In the genomic region with DNA sequence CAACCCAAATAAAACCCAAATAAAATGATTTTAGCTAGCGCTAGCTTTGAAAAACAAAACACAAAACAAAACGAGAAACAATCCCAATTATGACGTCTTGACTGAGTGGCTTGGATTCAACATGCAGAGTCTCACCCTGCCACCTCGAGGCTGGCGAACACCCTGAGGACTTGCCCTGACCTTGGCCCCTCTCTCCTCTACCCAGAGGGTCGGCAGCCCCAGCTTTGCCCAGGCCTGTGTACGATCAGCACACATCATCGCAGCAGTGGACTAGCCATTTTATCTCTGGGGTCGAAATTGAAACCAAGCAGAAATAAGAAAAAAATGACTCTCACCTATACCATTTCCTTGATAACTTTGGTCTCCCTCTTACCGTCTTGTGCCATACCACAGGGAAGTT, we compare ENCODE assay signal across 26 cellular contexts. TPM values are rescaled to one million over a fixed set of nuclear protein-coding genes. Genes with fewer than 3 reads are reported as not detected.
DNase-seq lines count a peak whose midpoint lies in the region; ATAC-seq lines count a peak whose summit lies in the region.
"Had no signal": no experiment of that assay in that cellular context is flagged by ENCODE, and none has a peak within 500 bp of the region (broad histone marks: within the 10 kb centered on the region; RNA-seq: fewer than 3 reads in every experiment).

No MANE protein-coding gene starts in this region.

- H3K27ac Mint-ChIP-seq in CD4-positive, CD25-positive, alpha-beta regulatory T cell, result peak overlapping the region in 2 of 3 donors; percentile 20 to 21
- peak overlapping the region; percentile 50 for H3K27ac Mint-ChIP-seq in activated T-helper 17 cell treated with anti-CD3 and anti-CD28 coated beads, Interleukin-2, amount 50 U/mL, for 72 hours
- peak overlapping the region in 6 of 9 donors; percentile 17 to 71 (median 54) for H3K27ac Mint-ChIP-seq in naive thymus-derived CD4-positive, alpha-beta T cell
- H3K27ac Mint-ChIP-seq: activated naive CD4-positive, alpha-beta T cell treated with anti-CD3 and anti-CD28 coated beads for 36 hours; memory B cell had no signal

- peaks cover 69% of the 10 kb centered on the region for H3K36me3 ChIP-seq in CD4-positive, CD25-positive, alpha-beta regulatory T cell (ENCODE audit: control insufficient read depth, insufficient read depth, low read length)
- peaks cover 21 to 76% (median 55%) of the 10 kb centered on the region in 3 experiments for H3K36me3 ChIP-seq in naive thymus-derived CD4-positive, alpha-beta T cell (ENCODE audit: control insufficient read depth in 2 of 3, insufficient read depth in 3 of 3, low read length in 3 of 3)

- CTCF ChIA-PET in naive thymus-derived CD4-positive, alpha-beta T cell (lab: Charles Lee), result interaction anchor here (0.7 to 4.1 kb wide), 2 partner anchors 9 to 216 kb away, joined by 3 to 22 read pairs; a partner anchor contains a TSS

- peaks cover 18% of the 10 kb centered on the region for H3K4me1 ChIP-seq in CD4-positive, CD25-positive, alpha-beta regulatory T cell (ENCODE audit: control insufficient read depth, insufficient read depth, low read length, poor library complexity, severe bottlenecking)
- H3K4me1 ChIP-seq in naive thymus-derived CD4-positive, alpha-beta T cell (ENCODE audit: control insufficient read depth in 2 of 2, insufficient read depth in 2 of 2, low read length in 2 of 2), result peaks cover 19 to 33% of the 10 kb centered on the region in 2 donors
- H3K4me1 ChIP-seq: foreskin keratinocyte had no signal

- no peaks in the 10 kb centered on the region for H3K9me3 Mint-ChIP-seq in activated T-cell treated with anti-CD3 and anti-CD28 coated beads, Interleukin-2, amount 50 U/mL, for 4 hours
- H3K9me3 Mint-ChIP-seq in CD4-positive, CD25-positive, alpha-beta regulatory T cell, result peaks cover 0 to 4% (median 0%) of the 10 kb centered on the region in 7 donors
- H3K9me3 Mint-ChIP-seq in activated T-helper 17 cell treated with anti-CD3 and anti-CD28 coated beads, Interleukin-2, amount 50 U/mL, for 72 hours, result no peaks in the 10 kb centered on the region
- no peaks in the 10 kb centered on the region for H3K9me3 Mint-ChIP-seq in naive thymus-derived CD4-positive, alpha-beta T cell
- H3K9me3 Mint-ChIP-seq: activated naive CD4-positive, alpha-beta T cell treated with anti-CD3 and anti-CD28 coated beads for 36 hours; memory B cell; T-cell had no signal

- H3K4me3 ChIP-seq in CD4-positive, CD25-positive, alpha-beta regulatory T cell (ENCODE audit: low read depth, low read length), result no peak overlapping the region
- H3K4me3 ChIP-seq in naive thymus-derived CD4-positive, alpha-beta T cell (ENCODE audit: low read length), result no peak overlapping the region
- H3K4me3 ChIP-seq: ascending aorta, hepatocyte, skin epidermis, transverse colon had no signal

- no peak for ATAC-seq in activated T-cell treated with anti-CD3 and anti-CD28 coated beads, Interleukin-2, amount 50 U/mL, for 4 hours
- no peak for ATAC-seq in CD4-positive, CD25-positive, alpha-beta regulatory T cell (ENCODE audit: low read depth in 2 of 2)
- ATAC-seq in activated T-helper 17 cell treated with anti-CD3 and anti-CD28 coated beads, Interleukin-2, amount 50 U/mL, for 72 hours (replicated peaks), result no peak
- ATAC-seq in naive thymus-derived CD4-positive, alpha-beta T cell, result no peak
- ATAC-seq in HG02885 (IDR thresholded peaks at IDR 0.05; ENCODE audit: poor library complexity, unreplicated experiment) (no peak), GM19463 (IDR thresholded peaks at IDR 0.05; ENCODE audit: unreplicated experiment) (no peak)
- ATAC-seq: esophagus mucosa, foreskin keratinocyte, left colon, T-cell had no signal

- no peaks in the 10 kb centered on the region for H3K27me3 Mint-ChIP-seq in activated T-cell treated with anti-CD3 and anti-CD28 coated beads, Interleukin-2, amount 50 U/mL, for 4 hours (ENCODE audit: low read depth)
- H3K27me3 Mint-ChIP-seq in CD4-positive, CD25-positive, alpha-beta regulatory T cell, result no peaks in the 10 kb centered on the region
- no peaks in the 10 kb centered on the region for H3K27me3 Mint-ChIP-seq in activated T-helper 17 cell treated with anti-CD3 and anti-CD28 coated beads, Interleukin-2, amount 50 U/mL, for 72 hours
- H3K27me3 Mint-ChIP-seq in naive thymus-derived CD4-positive, alpha-beta T cell, result no peaks in the 10 kb centered on the region
- H3K27me3 Mint-ChIP-seq: memory B cell, T-cell had no signal

- POLR2A ChIA-PET in naive thymus-derived CD4-positive, alpha-beta T cell (lab: Charles Lee), result interaction anchor here (9.2 kb wide), 1 partner anchor 15 kb away, joined by 187 read pairs; a partner anchor contains a TSS

- no peaks in the 10 kb centered on the region for H3K9me3 ChIP-seq in CD4-positive, CD25-positive, alpha-beta regulatory T cell (ENCODE audit: control insufficient read depth in 2 of 2, low read length in 2 of 2)
- no peaks in the 10 kb centered on the region for H3K9me3 ChIP-seq in naive thymus-derived CD4-positive, alpha-beta T cell (ENCODE audit: control insufficient read depth in 2 of 3, low read length in 3 of 3)
- H3K9me3 ChIP-seq: ascending aorta, transverse colon had no signal

- no peak for DNase-seq in activated T-cell treated with anti-CD3 and anti-CD28 coated beads, Interleukin-2, amount 50 U/mL, for 4 hours
- no peak for DNase-seq in activated T-cell treated with anti-CD3 and anti-CD28 coated beads, Interleukin-2, amount 50 U/mL, for 1 hour
- no peak for DNase-seq in CD4-positive, CD25-positive, alpha-beta regulatory T cell
- DNase-seq in naive thymus-derived CD4-positive, alpha-beta T cell, result no peak
- no peak for DNase-seq in DMS79 treated with DMSO at 0.1 percent for 48 hours (lab: John Stamatoyannopoulos, UW)
- DNase-seq: activated CD4-positive, alpha-beta T cell treated with anti-CD3 and anti-CD28 coated beads, Interleukin-2, amount 50 U/mL, for 48 hours; activated CD4-positive, CD25-positive, alpha-beta regulatory T cell; activated naive CD4-positive, alpha-beta T cell treated with anti-CD3 and anti-CD28 coated beads for 36 hours; DMS153; foreskin keratinocyte; IMR-90; left colon; NCI-H2081; NCI-H2227 treated with DMSO at 0.1 percent for 48 hours; NCI-H69; occipital lobe; T-cell; transverse colon had no signal

- H3K27me3 ChIP-seq in CD4-positive, CD25-positive, alpha-beta regulatory T cell (ENCODE audit: control insufficient read depth, insufficient read depth, low read length), result no peaks in the 10 kb centered on the region
- no peaks in the 10 kb centered on the region for H3K27me3 ChIP-seq in naive thymus-derived CD4-positive, alpha-beta T cell (ENCODE audit: control insufficient read depth in 2 of 2, insufficient read depth in 2 of 2, low read length in 2 of 2)
- H3K27me3 ChIP-seq: ascending aorta, foreskin keratinocyte, hepatocyte, transverse colon had no signal

- intact Hi-C loops in naive thymus-derived CD4-positive, alpha-beta T cell (cut with micrococcal nuclease), result no loop called here

- H3K4me3 Mint-ChIP-seq in activated T-cell treated with anti-CD3 and anti-CD28 coated beads, Interleukin-2, amount 50 U/mL, for 4 hours, result peak overlapping the region; percentile 4
- peak overlapping the region in 2 of 4 donors; percentile 12 to 14 for H3K4me3 Mint-ChIP-seq in CD4-positive, CD25-positive, alpha-beta regulatory T cell
- H3K4me3 Mint-ChIP-seq in activated T-helper 17 cell treated with anti-CD3 and anti-CD28 coated beads, Interleukin-2, amount 50 U/mL, for 72 hours, result peak overlapping the region; percentile 58
- H3K4me3 Mint-ChIP-seq in naive thymus-derived CD4-positive, alpha-beta T cell, result no peak overlapping the region
- H3K4me3 Mint-ChIP-seq: activated naive CD4-positive, alpha-beta T cell treated with anti-CD3 and anti-CD28 coated beads for 36 hours; memory B cell; T-cell had no signal

- no peak overlapping the region for H3K27ac ChIP-seq in CD4-positive, CD25-positive, alpha-beta regulatory T cell (ENCODE audit: insufficient read depth, low read length, poor library complexity, severe bottlenecking)
- no peak overlapping the region for H3K27ac ChIP-seq in naive thymus-derived CD4-positive, alpha-beta T cell (ENCODE audit: low read depth, low read length)
- H3K27ac ChIP-seq: ascending aorta, foreskin keratinocyte, hepatocyte, transverse colon had no signal

- peaks cover 37% of the 10 kb centered on the region for H3K36me3 Mint-ChIP-seq in activated T-cell treated with anti-CD3 and anti-CD28 coated beads, Interleukin-2, amount 50 U/mL, for 4 hours (ENCODE audit: insufficient read depth)
- peaks cover 46% of the 10 kb centered on the region for H3K36me3 Mint-ChIP-seq in CD4-positive, CD25-positive, alpha-beta regulatory T cell
- peaks cover 100% of the 10 kb centered on the region for H3K36me3 Mint-ChIP-seq in activated T-helper 17 cell treated with anti-CD3 and anti-CD28 coated beads, Interleukin-2, amount 50 U/mL, for 72 hours (ENCODE audit: low read depth)
- H3K36me3 Mint-ChIP-seq in naive thymus-derived CD4-positive, alpha-beta T cell, result peaks cover 0 to 45% (median 24%) of the 10 kb centered on the region in 5 donors

- peaks cover 32% of the 10 kb centered on the region for H3K4me1 Mint-ChIP-seq in activated T-cell treated with anti-CD3 and anti-CD28 coated beads, Interleukin-2, amount 50 U/mL, for 4 hours (ENCODE audit: low read depth)
- peaks cover 6 to 55% (median 32%) of the 10 kb centered on the region in 4 donors for H3K4me1 Mint-ChIP-seq in CD4-positive, CD25-positive, alpha-beta regulatory T cell
- H3K4me1 Mint-ChIP-seq in activated T-helper 17 cell treated with anti-CD3 and anti-CD28 coated beads, Interleukin-2, amount 50 U/mL, for 72 hours, result peaks cover 7% of the 10 kb centered on the region
- H3K4me1 Mint-ChIP-seq in naive thymus-derived CD4-positive, alpha-beta T cell, result peaks cover 13 to 50% (median 36%) of the 10 kb centered on the region in 7 donors

RNA-seq across cellular contexts. Expression of a gene that starts 4.9 kb away (rescaled TPM):
- total RNA-seq in activated T-cell treated with anti-CD3 and anti-CD28 coated beads, Interleukin-2, amount 50 U/mL, for 4 hours, result 10 to 100 TPM; 67.3 to 73.2 (median 68.7) TPM
- total RNA-seq in CD4-positive, CD25-positive, alpha-beta regulatory T cell, result 124 TPM
- 10 to 100 TPM; 21.0 to 38.3 (median 33.6) TPM for polyA plus RNA-seq in CD4-positive, CD25-positive, alpha-beta regulatory T cell
- total RNA-seq in activated T-helper 17 cell treated with anti-CD3 and anti-CD28 coated beads, Interleukin-2, amount 50 U/mL, for 72 hours, result 100 to 1,000 TPM in 1 of 2 donors, 10 to 100 TPM in 1; 99.1 to 144 TPM
- 100 to 1,000 TPM in 2 of 5 experiments, 10 to 100 TPM in 3; 39.9 to 132 (median 58.3) TPM for total RNA-seq in naive thymus-derived CD4-positive, alpha-beta T cell
- 10 to 100 TPM; 18.5 to 44.3 TPM for polyA plus RNA-seq in naive thymus-derived CD4-positive, alpha-beta T cell

RNA-seq across cellular contexts. Expression of a gene that starts 5.2 kb away (rescaled TPM):
- 10 to 100 TPM; 31.4 to 34.4 (median 31.5) TPM for total RNA-seq in activated T-cell treated with anti-CD3 and anti-CD28 coated beads, Interleukin-2, amount 50 U/mL, for 4 hours
- 44.1 TPM for total RNA-seq in CD4-positive, CD25-positive, alpha-beta regulatory T cell
- polyA plus RNA-seq in CD4-positive, CD25-positive, alpha-beta regulatory T cell, result 100 to 1,000 TPM; 130 to 175 (median 162) TPM
- 10 to 100 TPM; 31.6 to 35.7 TPM for total RNA-seq in activated T-helper 17 cell treated with anti-CD3 and anti-CD28 coated beads, Interleukin-2, amount 50 U/mL, for 72 hours
- 10 to 100 TPM; 39.6 to 74.0 (median 44.2) TPM for total RNA-seq in naive thymus-derived CD4-positive, alpha-beta T cell
- 100 to 1,000 TPM; 147 to 152 TPM for polyA plus RNA-seq in naive thymus-derived CD4-positive, alpha-beta T cell

RNA-seq across cellular contexts. Expression of a gene that starts 10.7 kb away (rescaled TPM):
- 1 to 10 TPM; 2.0 to 2.3 (median 2.0) TPM for total RNA-seq in activated T-cell treated with anti-CD3 and anti-CD28 coated beads, Interleukin-2, amount 50 U/mL, for 4 hours
- total RNA-seq in CD4-positive, CD25-positive, alpha-beta regulatory T cell, result 5.0 TPM
- polyA plus RNA-seq in CD4-positive, CD25-positive, alpha-beta regulatory T cell, result 1 to 10 TPM; 2.2 to 8.8 (median 5.4) TPM
- total RNA-seq in activated T-helper 17 cell treated with anti-CD3 and anti-CD28 coated beads, Interleukin-2, amount 50 U/mL, for 72 hours, result 1 to 10 TPM; 7.3 to 7.4 TPM
- 1 to 10 TPM; 2.1 to 7.5 (median 2.8) TPM for total RNA-seq in naive thymus-derived CD4-positive, alpha-beta T cell
- polyA plus RNA-seq in naive thymus-derived CD4-positive, alpha-beta T cell, result 1 to 10 TPM; 1.8 to 2.7 TPM

RNA-seq across cellular contexts. Expression of a gene that starts 15.7 kb away (rescaled TPM):
- total RNA-seq in activated T-cell treated with anti-CD3 and anti-CD28 coated beads, Interleukin-2, amount 50 U/mL, for 4 hours, result 100 to 1,000 TPM; 845 to 927 (median 920) TPM
- total RNA-seq in CD4-positive, CD25-positive, alpha-beta regulatory T cell, result 444 TPM
- 100 to 1,000 TPM in 1 of 4 donors, 10 to 100 TPM in 3; 86.0 to 113 (median 93.7) TPM for polyA plus RNA-seq in CD4-positive, CD25-positive, alpha-beta regulatory T cell
- total RNA-seq in activated T-helper 17 cell treated with anti-CD3 and anti-CD28 coated beads, Interleukin-2, amount 50 U/mL, for 72 hours, result 100 to 1,000 TPM; 254 to 438 TPM
- 100 to 1,000 TPM; 327 to 363 (median 351) TPM for total RNA-seq in naive thymus-derived CD4-positive, alpha-beta T cell
- polyA plus RNA-seq in naive thymus-derived CD4-positive, alpha-beta T cell, result 100 to 1,000 TPM; 104 to 126 TPM

RNA-seq across cellular contexts. Expression of a gene that starts 16.5 kb away (rescaled TPM):
- total RNA-seq in activated T-cell treated with anti-CD3 and anti-CD28 coated beads, Interleukin-2, amount 50 U/mL, for 4 hours, result 10 to 100 TPM; 14.6 to 16.6 (median 15.1) TPM
- 45.6 TPM for total RNA-seq in CD4-positive, CD25-positive, alpha-beta regulatory T cell
- 10 to 100 TPM; 22.3 to 38.5 (median 26.1) TPM for polyA plus RNA-seq in CD4-positive, CD25-positive, alpha-beta regulatory T cell
- 10 to 100 TPM; 20.9 to 28.6 TPM for total RNA-seq in activated T-helper 17 cell treated with anti-CD3 and anti-CD28 coated beads, Interleukin-2, amount 50 U/mL, for 72 hours
- 10 to 100 TPM; 24.4 to 33.7 (median 32.0) TPM for total RNA-seq in naive thymus-derived CD4-positive, alpha-beta T cell
- polyA plus RNA-seq in naive thymus-derived CD4-positive, alpha-beta T cell, result 10 to 100 TPM; 17.3 to 25.4 TPM

Comparison
In these comparisons a context has a peak if more than half of its experiments do, and no peak if none do; other contexts are left out.
1. H3K4me3 Mint-ChIP-seq: peak in activated T-cell treated with anti-CD3 and anti-CD28 coated beads, Interleukin-2, amount 50 U/mL, for 4 hours (single experiment) and activated T-helper 17 cell treated with anti-CD3 and anti-CD28 coated beads, Interleukin-2, amount 50 U/mL, for 72 hours (single experiment); none in naive thymus-derived CD4-positive, alpha-beta T cell (0 of 10).
2. Peak in every context shown above with its lines, with median percentiles within 50 percentile points of each other: H3K27ac Mint-ChIP-seq.